ENCODE assay signal across 8 cellular contexts in the genomic region with DNA sequence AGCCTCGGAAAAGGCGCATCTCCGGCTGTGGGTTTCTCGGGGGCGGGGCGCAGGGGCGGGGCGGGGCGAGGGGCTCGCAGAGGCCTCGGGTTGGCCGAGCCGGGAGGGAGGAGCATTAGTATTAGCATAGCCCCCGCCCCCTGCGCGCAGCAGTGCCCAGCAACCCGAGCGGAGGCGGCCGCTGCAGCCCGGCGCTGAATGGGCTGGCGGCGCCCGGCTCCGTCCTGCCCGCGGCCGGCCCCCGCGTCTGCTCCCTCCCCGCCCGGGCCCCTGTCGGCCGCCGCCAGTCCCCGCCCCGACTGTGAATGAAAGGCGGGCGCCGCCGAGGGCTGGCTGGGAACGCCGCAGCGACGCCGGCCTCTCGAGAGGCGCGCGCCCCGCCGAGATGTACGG. TPM values are rescaled to one million over a fixed set of nuclear protein-coding genes. Genes with fewer than 3 reads are reported as not detected.
DNase-seq lines count a peak whose midpoint lies in the region; ATAC-seq and TF ChIP-seq lines count a peak whose summit lies in the region.

A gene with protein sequence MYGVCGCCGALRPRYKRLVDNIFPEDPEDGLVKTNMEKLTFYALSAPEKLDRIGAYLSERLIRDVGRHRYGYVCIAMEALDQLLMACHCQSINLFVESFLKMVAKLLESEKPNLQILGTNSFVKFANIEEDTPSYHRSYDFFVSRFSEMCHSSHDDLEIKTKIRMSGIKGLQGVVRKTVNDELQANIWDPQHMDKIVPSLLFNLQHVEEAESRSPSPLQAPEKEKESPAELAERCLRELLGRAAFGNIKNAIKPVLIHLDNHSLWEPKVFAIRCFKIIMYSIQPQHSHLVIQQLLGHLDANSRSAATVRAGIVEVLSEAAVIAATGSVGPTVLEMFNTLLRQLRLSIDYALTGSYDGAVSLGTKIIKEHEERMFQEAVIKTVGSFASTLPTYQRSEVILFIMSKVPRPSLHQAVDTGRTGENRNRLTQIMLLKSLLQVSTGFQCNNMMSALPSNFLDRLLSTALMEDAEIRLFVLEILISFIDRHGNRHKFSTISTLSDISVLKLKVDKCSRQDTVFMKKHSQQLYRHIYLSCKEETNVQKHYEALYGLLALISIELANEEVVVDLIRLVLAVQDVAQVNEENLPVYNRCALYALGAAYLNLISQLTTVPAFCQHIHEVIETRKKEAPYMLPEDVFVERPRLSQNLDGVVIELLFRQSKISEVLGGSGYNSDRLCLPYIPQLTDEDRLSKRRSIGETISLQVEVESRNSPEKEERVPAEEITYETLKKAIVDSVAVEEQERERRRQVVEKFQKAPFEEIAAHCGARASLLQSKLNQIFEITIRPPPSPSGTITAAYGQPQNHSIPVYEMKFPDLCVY (plus strand): TSS at position 149 of the 393 bp plus-strand sequence. CDS start 237 bp downstream, at position 386.

- H3K4me1 Mint-ChIP-seq in T-helper 2 cell treated with Interferon-gamma antibody and Interleukin-4, amounts not matched to agents 5 μg/mL and 100 μg/mL, for 36 hours (ENCODE audit: low read depth), result peaks cover 17% of the 10 kb centered on the region

- intact Hi-C loops in ascending aorta (cut with DNase I) (loop anchor here (1.0 to 10.0 kb wide), 6 partner anchors 21 to 1680 kb away; partner anchors contain the start of genes ADCY3, ADGRF3 and SELENOI), psoas muscle (cut with DNase I) (loop anchor here (5.0 to 10.0 kb wide), 3 partner anchors 65 to 85 kb away; partner anchors contain the start of gene DNAJC27 (in 1 of the 2))

- no peaks in the 10 kb centered on the region for H3K9me3 ChIP-seq in ascending aorta
- no peaks in the 10 kb centered on the region for H3K9me3 ChIP-seq in right atrium auricular region
- H3K9me3 ChIP-seq in psoas muscle, result no peaks in the 10 kb centered on the region

- H3K27ac ChIP-seq in ascending aorta, result peak within 1 kb of the TSS; percentile 75 to 77
- peak within 1 kb of the TSS; percentile 89 to 90 for H3K27ac ChIP-seq in right atrium auricular region
- peak within 1 kb of the TSS; percentile 85 for H3K27ac ChIP-seq in psoas muscle
- H3K27ac ChIP-seq in urinary bladder (ENCODE audit: low read depth), result no peak within 1 kb of the TSS

- H3K4me1 ChIP-seq in ascending aorta (peaks cover 2 to 16% of the 10 kb centered on the region in 2 donors), right atrium auricular region (peaks cover 0 to 23% of the 10 kb centered on the region in 2 donors), psoas muscle (peaks cover 36% of the 10 kb centered on the region), urinary bladder (ENCODE audit: insufficient read depth) (no peaks in the 10 kb centered on the region)

- TF ChIP-seq CTCF in ascending aorta (IDR thresholded peaks at IDR 0.05), result no peak
- no peak for TF ChIP-seq CTCF in right atrium auricular region (IDR thresholded peaks at IDR 0.05)
- TF ChIP-seq CTCF in psoas muscle (IDR thresholded peaks at IDR 0.05), result no peak

- H3K36me3 ChIP-seq in ascending aorta (no peaks in the 10 kb centered on the region), right atrium auricular region (no peaks in the 10 kb centered on the region), psoas muscle (ENCODE audit: insufficient read depth in 1 of 2, low read depth in 1 of 2) (no peaks in the 10 kb centered on the region), urinary bladder (ENCODE audit: insufficient read depth) (no peaks in the 10 kb centered on the region)

- H3K9me3 Mint-ChIP-seq in T-helper 2 cell treated with Interferon-gamma antibody and Interleukin-4, amounts not matched to agents 5 μg/mL and 100 μg/mL, for 36 hours, result no peaks in the 10 kb centered on the region

- DNase-seq in NCI-H187 (lab: John Stamatoyannopoulos, UW) (peak; percentile 87 to 98), ascending aorta (ENCODE audit: low spot score in 2 of 2) (peak; percentile 81 to 97), right atrium auricular region (ENCODE audit: low spot score) (peak; percentile 92), psoas muscle (peak; percentile 98)
- peak; percentile 89 for DNase-seq in T-helper 2 cell treated with Interferon-gamma antibody and Interleukin-4, amounts not matched to agents 5 μg/mL and 100 μg/mL, for 36 hours (ENCODE audit: low spot score)

- peaks cover 48% of the 10 kb centered on the region for H3K27me3 Mint-ChIP-seq in T-helper 2 cell treated with Interferon-gamma antibody and Interleukin-4, amounts not matched to agents 5 μg/mL and 100 μg/mL, for 36 hours (ENCODE audit: low read depth)

- H3K36me3 Mint-ChIP-seq in T-helper 2 cell treated with Interferon-gamma antibody and Interleukin-4, amounts not matched to agents 5 μg/mL and 100 μg/mL, for 36 hours (ENCODE audit: low read depth), result no peaks in the 10 kb centered on the region

- WGBS in psoas muscle, 3 donors, result 0 to 1% (median 0%) methylated on average over 21 to 54 of the region's 54 CpGs
- under 1% methylated on average over 54 of the region's 54 CpGs for WGBS in urinary bladder

- no peak within 1 kb of the TSS for H3K27ac Mint-ChIP-seq in T-helper 2 cell treated with Interferon-gamma antibody and Interleukin-4, amounts not matched to agents 5 μg/mL and 100 μg/mL, for 36 hours

- ATAC-seq in GM18498 (IDR thresholded peaks at IDR 0.05; ENCODE audit: unreplicated experiment) (peak; percentile 97), HG02885 (IDR thresholded peaks at IDR 0.05; ENCODE audit: poor library complexity, unreplicated experiment) (peak; percentile 92), psoas muscle (peak; percentile 93 to 97 (median 96))

- peak within 1 kb of the TSS; percentile 85 for H3K4me3 Mint-ChIP-seq in T-helper 2 cell treated with Interferon-gamma antibody and Interleukin-4, amounts not matched to agents 5 μg/mL and 100 μg/mL, for 36 hours

- H3K4me3 ChIP-seq in ascending aorta, result peak within 1 kb of the TSS; percentile 71 to 85
- H3K4me3 ChIP-seq in right atrium auricular region, result peak within 1 kb of the TSS; percentile 70 to 83
- H3K4me3 ChIP-seq in psoas muscle, result peak within 1 kb of the TSS; percentile 94
- H3K4me3 ChIP-seq in urinary bladder (ENCODE audit: low read depth, low read length), result peak within 1 kb of the TSS; percentile 68

- H3K27me3 ChIP-seq in ascending aorta (no peaks in the 10 kb centered on the region), right atrium auricular region (no peaks in the 10 kb centered on the region), psoas muscle (ENCODE audit: insufficient read depth in 3 of 3, low read length in 2 of 3) (no peaks in the 10 kb centered on the region)

RNA-seq across cellular contexts. Expression of the gene that starts here (rescaled TPM):
- total RNA-seq in ascending aorta (0.32 TPM), right atrium auricular region (10 to 100 TPM in 1 of 2 donors, 1 to 10 TPM in 1; 2.6 to 10.8 TPM), psoas muscle (10 to 100 TPM in 1 of 4 donors, 1 to 10 TPM in 3; 1.7 to 12.7 (median 4.0) TPM), urinary bladder (3.8 TPM)
- polyA plus RNA-seq in psoas muscle (under 1 TPM; 0.59 to 0.88 (median 0.72) TPM), urinary bladder (0.51 TPM)

Comparison
In these comparisons a context has a peak if more than half of its experiments do, and no peak if none do; other contexts are left out.
1. Peak in DNase-seq, H3K4me3 ChIP-seq and H3K27ac ChIP-seq in ascending aorta; RNA of the gene not detected or under 1 TPM.